In genomic region chr9:129494113-129494789, GRCh38 we compare ENCODE assay signal across 14 cellular contexts.
DNase-seq lines count a peak whose midpoint lies in the region; ATAC-seq and TF ChIP-seq lines count a peak whose summit lies in the region.
"Had no signal": no experiment of that assay in that cellular context is flagged by ENCODE, and none has a peak within 500 bp of the region (broad histone marks: within the 10 kb centered on the region; RNA-seq: fewer than 3 reads in every experiment).

No MANE protein-coding gene starts in this region.

- H3K27me3 Mint-ChIP-seq in osteocyte (ENCODE audit: unreplicated experiment): no peaks in the 10 kb centered on the region

- H3K4me3 Mint-ChIP-seq in osteocyte (ENCODE audit: unreplicated experiment): no peak overlapping the region
- H3K4me3 Mint-ChIP-seq: stimulated activated memory B cell treated with anti-CD40 and anti-IgM and Interleukin-4, amounts not matched to agents 10 μg/mL and 1 μg/mL and 100 μg/mL, for 72 hours had no signal

- intact Hi-C loops in Right ventricle myocardium inferior (cut with DNase I): no loop called here
- intact Hi-C loops in left ventricle myocardium superior (cut with micrococcal nuclease): no loop called here

- DNase-seq in Right ventricle myocardium inferior (ENCODE audit: missing footprints) (peak; percentile 46), left ventricle myocardium superior (no peak), epithelial cell of proximal tubule (ENCODE audit: low read depth) (no peak), osteocyte (ENCODE audit: extremely low spot score, unreplicated experiment) (no peak), hypothalamus (lab: John Stamatoyannopoulos, UW) (no peak), NCI-H1694 (lab: John Stamatoyannopoulos, UW) (no peak)
- no peak for DNase-seq in activated CD4-positive, alpha-beta T cell treated with anti-CD3 and anti-CD28 coated beads, Interleukin-2, amount 50 U/mL, for 1 hour
- DNase-seq: activated T-cell treated with anti-CD3 and anti-CD28 coated beads, Interleukin-2, amount 50 U/mL, for 1 hour; brain microvascular endothelial cell; H9; MM.1S; NCI-H82 had no signal

- no peak for TF ChIP-seq CTCF in epithelial cell of proximal tubule (conservative IDR thresholded peaks at IDR 0.05; ENCODE audit: low read depth, low read length)
- no peak for TF ChIP-seq CTCF in osteocyte (IDR thresholded peaks at IDR 0.05)

- H3K9me3 Mint-ChIP-seq in osteocyte (ENCODE audit: unreplicated experiment): no peaks in the 10 kb centered on the region
- H3K9me3 Mint-ChIP-seq: H9; stimulated activated memory B cell treated with anti-CD40 and anti-IgM and Interleukin-4, amounts not matched to agents 10 μg/mL and 1 μg/mL and 100 μg/mL, for 72 hours had no signal

- H3K4me1 Mint-ChIP-seq in osteocyte (ENCODE audit: unreplicated experiment): peaks cover 77% of the 10 kb centered on the region

- H3K36me3 Mint-ChIP-seq in osteocyte (ENCODE audit: unreplicated experiment): no peaks in the 10 kb centered on the region

- peak overlapping the region; percentile 100 for H3K27ac Mint-ChIP-seq in osteocyte (ENCODE audit: unreplicated experiment)
- H3K27ac Mint-ChIP-seq: stimulated activated memory B cell treated with anti-CD40 and anti-IgM and Interleukin-4, amounts not matched to agents 10 μg/mL and 1 μg/mL and 100 μg/mL, for 72 hours had no signal

- no peak for ATAC-seq in Right ventricle myocardium inferior
- no peak for ATAC-seq in left ventricle myocardium superior
- no peak for ATAC-seq in HG03095 (IDR thresholded peaks at IDR 0.05; ENCODE audit: unreplicated experiment)
- ATAC-seq: stimulated activated memory B cell treated with anti-CD40 and anti-IgM and Interleukin-4, amounts not matched to agents 10 μg/mL and 1 μg/mL and 100 μg/mL, for 72 hours had no signal

- H3K4me3 ChIP-seq in epithelial cell of proximal tubule (ENCODE audit: low read depth, low read length): peak overlapping the region; percentile 69
